ENCODE assay signal across 8 cellular contexts in the genomic region with DNA sequence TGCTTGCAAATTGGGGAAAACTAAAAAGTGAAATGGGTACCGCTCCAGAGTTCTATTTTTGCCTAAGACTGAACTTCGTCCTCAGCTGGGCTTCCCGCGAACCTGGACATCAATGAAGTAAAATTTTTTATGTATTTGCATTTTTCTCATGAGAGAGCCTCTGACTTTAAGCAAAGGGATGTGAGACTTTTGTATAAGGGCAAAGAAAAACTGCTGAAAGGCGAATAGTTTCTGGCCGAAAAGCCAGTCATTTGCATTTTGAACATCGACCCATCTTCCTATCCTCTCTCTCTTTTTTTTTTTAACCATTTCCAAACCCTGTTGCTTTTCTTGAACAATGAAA. TPM values are rescaled to one million over a fixed set of nuclear protein-coding genes. Genes with fewer than 3 reads are reported as not detected.
DNase-seq lines count a peak whose midpoint lies in the region; ATAC-seq, FAIRE-seq and TF ChIP-seq lines count a peak whose summit lies in the region.

No MANE protein-coding gene starts in this region.

- H3K27ac Mint-ChIP-seq in activated B cell treated with CpG ODN at 0.5 μM for 24 hours: peak overlapping the region; percentile 84

- DNase-seq in A549 (ENCODE audit: low read depth in 1 of 2, low spot score in 1 of 2) (no peak), activated B cell treated with CpG ODN at 0.5 μM for 24 hours (no peak), thyroid gland (no peak), NCI-H446 treated with DMSO at 0.1 percent for 48 hours (lab: John Stamatoyannopoulos, UW) (no peak)

- CTCF ChIA-PET in A549 (lab: Yijun Ruan, JAX): interaction anchor here (0.6 to 1.7 kb wide), 8 partner anchors 9 to 236 kb away, joined by 3 to 6 read pairs (median 4); no protein-coding TSS in a partner anchor
- CTCF ChIA-PET in activated B cell treated with CpG ODN at 0.5 μM for 24 hours (lab: Charles Lee): no interaction called here

- H3K4me3 ChIP-seq in A549: peak overlapping the region; percentile 55
- H3K4me3 ChIP-seq in iPS-20b (ENCODE audit: low read length): peak overlapping the region; percentile 95
- peak overlapping the region; percentile 79 to 91 (median 80) for H3K4me3 ChIP-seq in thyroid gland (replicated peaks in 1 of 3)

- H3K4me1 ChIP-seq in A549: peaks cover 12% of the 10 kb centered on the region
- H3K4me1 ChIP-seq in iPS-20b (ENCODE audit: insufficient read depth, low read length): peaks cover 7% of the 10 kb centered on the region; the same call in 1 of the 2 replicates
- peaks cover 10 to 11% of the 10 kb centered on the region in 2 donors for H3K4me1 ChIP-seq in thyroid gland

- no peak for TF ChIP-seq POLR2A in A549 (IDR thresholded peaks at IDR 0.05; ENCODE audit: low read length)
- no peak for TF ChIP-seq POLR2A in thyroid gland (IDR thresholded peaks at IDR 0.05)

- no peaks in the 10 kb centered on the region for H3K9me3 Mint-ChIP-seq in activated B cell treated with CpG ODN at 0.5 μM for 24 hours

- intact Hi-C loops in activated B cell treated with CpG ODN at 0.5 μM for 24 hours (cut with micrococcal nuclease): loop anchor here (1.0 to 5.0 kb wide), 9 partner anchors 18 to 1620 kb away; partner anchors contain the start of genes DNAJC2, FAM185A, FBXL13 and NAPEPLD
- intact Hi-C loops in thyroid gland (cut with DNase I): no loop called here

- H3K36me3 ChIP-seq in iPS-20b (ENCODE audit: insufficient read depth, low read depth, low read length) (peaks cover 43% of the 10 kb centered on the region), thyroid gland (peaks cover 18% of the 10 kb centered on the region in 2 donors)

- TF ChIP-seq EP300 in A549 (IDR thresholded peaks at IDR 0.05): no peak

- no peak for TF ChIP-seq RAD21 in A549 (conservative IDR thresholded peaks at IDR 0.05 in 1 of 2, IDR thresholded peaks at IDR 0.05 in 1 of 2)

- H3K27me3 Mint-ChIP-seq in activated B cell treated with CpG ODN at 0.5 μM for 24 hours: no peaks in the 10 kb centered on the region

- H3K27ac ChIP-seq in A549 (peak overlapping the region; percentile 80 to 93), iPS-20b (ENCODE audit: low read length) (no peak overlapping the region), thyroid gland (peak overlapping the region in 2 of 3 donors; percentile 66 to 74)

- no peak for ATAC-seq in A549
- peak; percentile 3 for ATAC-seq in GM21576 (IDR thresholded peaks at IDR 0.05; ENCODE audit: unreplicated experiment)
- ATAC-seq in activated B cell treated with CpG ODN at 0.5 μM for 24 hours (ENCODE audit: low read depth): no peak
- no peak for ATAC-seq in HG02571 (IDR thresholded peaks at IDR 0.05; ENCODE audit: unreplicated experiment)
- ATAC-seq in HG02981 (IDR thresholded peaks at IDR 0.05; ENCODE audit: unreplicated experiment): no peak

- peak overlapping the region; percentile 87 for H3K9ac ChIP-seq in iPS-20b (ENCODE audit: low read depth, low read length)

- H3K4me2 ChIP-seq in A549: peak overlapping the region; percentile 90

- peaks cover 39% of the 10 kb centered on the region for H3K36me3 Mint-ChIP-seq in activated B cell treated with CpG ODN at 0.5 μM for 24 hours (ENCODE audit: low read depth)

- under 1% methylated on average over 7 of the region's 7 CpGs for WGBS in A549 (ENCODE audit: missing lambda C conversion rate)
- 1% methylated on average over 7 of the region's 7 CpGs for whole genome bisulfite sequencing in thyroid gland, 2 donors

- H3K4me3 Mint-ChIP-seq in activated B cell treated with CpG ODN at 0.5 μM for 24 hours: peak overlapping the region; percentile 90

- no peak for FAIRE-seq in A549 (lab: Jason Lieb, UNC)

- POLR2A ChIA-PET in A549 (lab: Yijun Ruan, JAX) (interaction anchor here (1.4 kb wide), 1 partner anchor 8 kb away, joined by 3 read pairs; no protein-coding TSS in a partner anchor), activated B cell treated with CpG ODN at 0.5 μM for 24 hours (lab: Charles Lee) (interaction anchor here (1.9 kb wide), 1 partner anchor 50 kb away, joined by 6 read pairs; the partner anchor contains the start of gene PSMC2)

- no peaks in the 10 kb centered on the region; the same call in 1 of the 2 replicates for H3K27me3 ChIP-seq in iPS-20b (ENCODE audit: insufficient read depth, low read length)
- H3K27me3 ChIP-seq in thyroid gland: no peaks in the 10 kb centered on the region

- peaks cover 24% of the 10 kb centered on the region for H3K4me1 Mint-ChIP-seq in activated B cell treated with CpG ODN at 0.5 μM for 24 hours

- H3K9me3 ChIP-seq in A549 (no peaks in the 10 kb centered on the region), iPS-20b (ENCODE audit: insufficient read depth, low read depth, low read length) (no peaks in the 10 kb centered on the region), thyroid gland (no peaks in the 10 kb centered on the region)

- TF ChIP-seq CTCF in A549 (IDR thresholded peaks at IDR 0.05) (no peak), activated B cell treated with CpG ODN at 0.5 μM for 24 hours (IDR thresholded peaks at IDR 0.05) (no peak), thyroid gland (IDR thresholded peaks at IDR 0.05) (no peak)

TF ChIP-seq in A549, 52 proteins besides CTCF, POLR2A, EP300 and RAD21 (continues in another document):
- TF ChIP-seq, protein P1, sequence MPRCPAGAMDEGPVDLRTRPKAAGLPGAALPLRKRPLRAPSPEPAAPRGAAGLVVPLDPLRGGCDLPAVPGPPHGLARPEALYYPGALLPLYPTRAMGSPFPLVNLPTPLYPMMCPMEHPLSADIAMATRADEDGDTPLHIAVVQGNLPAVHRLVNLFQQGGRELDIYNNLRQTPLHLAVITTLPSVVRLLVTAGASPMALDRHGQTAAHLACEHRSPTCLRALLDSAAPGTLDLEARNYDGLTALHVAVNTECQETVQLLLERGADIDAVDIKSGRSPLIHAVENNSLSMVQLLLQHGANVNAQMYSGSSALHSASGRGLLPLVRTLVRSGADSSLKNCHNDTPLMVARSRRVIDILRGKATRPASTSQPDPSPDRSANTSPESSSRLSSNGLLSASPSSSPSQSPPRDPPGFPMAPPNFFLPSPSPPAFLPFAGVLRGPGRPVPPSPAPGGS (IDR thresholded peaks at IDR 0.05): no peak
- TF ChIP-seq KDM1A (IDR thresholded peaks at IDR 0.05; ENCODE audit: low read depth) (no peak), EHF (CRISPR knock-in tag; IDR thresholded peaks at IDR 0.05) (no peak), ZFP36 (IDR thresholded peaks at IDR 0.05; ENCODE audit: borderline replicate concordance, partially characterized antibody) (no peak), PBX3 (IDR thresholded peaks at IDR 0.05) (no peak), FOSL2 (IDR thresholded peaks at IDR 0.05) (no peak), FOSL2 (CRISPR knock-in tag; IDR thresholded peaks at IDR 0.05) (no peak), BHLHE40 (IDR thresholded peaks at IDR 0.05; ENCODE audit: low read depth, low read length) (no peak), HEYL (CRISPR knock-in tag; IDR thresholded peaks at IDR 0.05) (no peak), CHD2 (IDR thresholded peaks at IDR 0.05; ENCODE audit: low read length, partially characterized antibody) (no peak), NFE2L2 (conservative IDR thresholded peaks at IDR 0.05; ENCODE audit: low read length) (no peak)
- TF ChIP-seq, protein P2, sequence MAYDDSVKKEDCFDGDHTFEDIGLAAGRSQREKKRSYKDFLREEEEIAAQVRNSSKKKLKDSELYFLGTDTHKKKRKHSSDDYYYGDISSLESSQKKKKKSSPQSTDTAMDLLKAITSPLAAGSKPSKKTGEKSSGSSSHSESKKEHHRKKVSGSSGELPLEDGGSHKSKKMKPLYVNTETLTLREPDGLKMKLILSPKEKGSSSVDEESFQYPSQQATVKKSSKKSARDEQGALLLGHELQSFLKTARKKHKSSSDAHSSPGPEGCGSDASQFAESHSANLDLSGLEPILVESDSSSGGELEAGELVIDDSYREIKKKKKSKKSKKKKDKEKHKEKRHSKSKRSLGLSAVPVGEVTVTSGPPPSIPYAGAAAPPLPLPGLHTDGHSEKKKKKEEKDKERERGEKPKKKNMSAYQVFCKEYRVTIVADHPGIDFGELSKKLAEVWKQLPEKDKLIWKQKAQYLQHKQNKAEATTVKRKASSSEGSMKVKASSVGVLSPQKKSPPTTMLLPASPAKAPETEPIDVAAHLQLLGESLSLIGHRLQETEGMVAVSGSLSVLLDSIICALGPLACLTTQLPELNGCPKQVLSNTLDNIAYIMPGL (CRISPR knock-in tag; IDR thresholded peaks at IDR 0.05; ENCODE audit: borderline replicate concordance): no peak

RNA-seq across cellular contexts. Expression of gene PMPCB, which starts 0.6 kb away (rescaled TPM):
- polyA plus RNA-seq in A549 (2011; rRNA removed) (99.3 and 102 TPM in 2 replicates), A549 (2017; fragmentation: RNase III; extraction: RNeasy Plus Mini Kit Qiagen cat#74134 plus additional on column Dnase treatment) (75.8 to 77.2 TPM (median 76.8 TPM) in 3 replicates)
- 51.0 and 53.2 TPM in 2 replicates for polyA plus RNA-seq in A549 (2012; cell fraction: cytosol; rRNA removed)
- polyA plus RNA-seq in A549 (2012; cell fraction: nucleus; rRNA removed): 44.6 and 60.8 TPM in 2 replicates
- polyA minus RNA-seq in A549 (2011; rRNA and poly(A)+ RNA removed): 24.9 and 28.2 TPM in 2 replicates
- total RNA-seq in activated B cell treated with CpG ODN at 0.5 μM for 24 hours (76.9 and 80.8 TPM in 2 replicates), thyroid gland (10 to 100 TPM; 52.1 to 77.4 (median 61.2) TPM)

RNA-seq across cellular contexts. Expression of gene DNAJC2, which starts 46.8 kb away (rescaled TPM):
- polyA plus RNA-seq in A549 (2011; rRNA removed) (36.8 and 63.3 TPM in 2 replicates), A549 (2017; fragmentation: RNase III; extraction: RNeasy Plus Mini Kit Qiagen cat#74134 plus additional on column Dnase treatment) (46.5 to 55.8 TPM (median 48.8 TPM) in 3 replicates)
- polyA plus RNA-seq in A549 (2012; cell fraction: cytosol; rRNA removed): 17.7 and 18.6 TPM in 2 replicates
- 25.0 and 32.0 TPM in 2 replicates for polyA plus RNA-seq in A549 (2012; cell fraction: nucleus; rRNA removed)
- polyA minus RNA-seq in A549 (2011; rRNA and poly(A)+ RNA removed): 4.9 and 6.8 TPM in 2 replicates
- total RNA-seq in activated B cell treated with CpG ODN at 0.5 μM for 24 hours (45.8 and 49.0 TPM in 2 replicates), thyroid gland (10 to 100 TPM; 13.2 to 28.1 (median 18.2) TPM)

RNA-seq across cellular contexts. Expression of gene PSMC2, which starts 49.6 kb away (rescaled TPM):
- polyA plus RNA-seq in A549 (2011; rRNA removed): 211 and 287 TPM in 2 replicates
- 125 and 144 TPM in 2 replicates for polyA plus RNA-seq in A549 (2012; cell fraction: cytosol; rRNA removed)
- 56.0 and 110 TPM in 2 replicates for polyA plus RNA-seq in A549 (2012; cell fraction: nucleus; rRNA removed)
- polyA plus RNA-seq in A549 (2017; fragmentation: RNase III; extraction: RNeasy Plus Mini Kit Qiagen cat#74134 plus additional on column Dnase treatment): 246 to 259 TPM (median 252 TPM) in 3 replicates
- polyA minus RNA-seq in A549 (2011; rRNA and poly(A)+ RNA removed): 75.2 and 77.0 TPM in 2 replicates
- 94.3 and 94.8 TPM in 2 replicates for total RNA-seq in activated B cell treated with CpG ODN at 0.5 μM for 24 hours
- 100 to 1,000 TPM in 3 of 4 donors, 10 to 100 TPM in 1; 90.8 to 144 (median 113) TPM for total RNA-seq in thyroid gland
